27 cellular contexts compared by ENCODE assay signal in the genomic region with DNA sequence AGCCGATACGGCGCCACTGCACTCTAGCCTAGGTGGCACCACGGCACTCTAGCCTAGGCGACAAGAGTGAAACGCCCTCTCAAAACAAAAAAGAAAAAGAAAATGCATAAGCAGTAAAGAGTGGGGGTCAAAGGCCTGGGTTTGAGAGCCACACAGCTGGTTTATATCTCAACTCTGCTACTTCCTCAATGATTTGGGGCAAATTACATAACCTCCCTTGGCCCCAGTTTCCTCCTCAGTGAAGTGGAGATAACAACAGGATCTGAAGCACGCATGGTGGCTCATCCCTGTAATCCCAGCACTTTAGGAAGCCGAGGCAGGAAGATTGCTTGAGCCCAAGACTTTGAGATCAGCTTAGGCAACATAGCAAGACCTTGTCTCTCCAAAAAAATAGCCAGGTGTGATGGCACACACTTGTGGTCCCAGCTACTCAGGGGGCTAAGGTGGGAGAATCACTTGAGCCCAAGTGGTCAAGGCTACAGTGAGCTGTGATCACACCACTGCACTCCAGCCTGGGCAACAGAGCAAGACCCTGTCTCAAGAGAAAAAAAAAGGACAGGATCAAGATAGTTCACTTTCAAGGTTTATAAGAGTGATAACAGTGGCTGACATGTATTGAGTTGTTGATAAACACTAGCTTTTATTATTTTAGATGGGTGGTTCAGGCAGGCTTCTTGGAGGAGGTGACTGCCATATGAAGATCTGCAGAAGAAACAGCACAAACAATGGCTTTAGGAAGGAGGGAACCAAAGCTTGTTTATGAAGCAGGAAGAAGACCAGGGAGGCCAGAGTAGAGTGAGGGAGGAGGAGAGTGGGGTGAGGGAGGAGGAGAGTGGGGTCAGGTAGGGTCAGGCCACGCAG. TPM values are rescaled to one million over a fixed set of nuclear protein-coding genes. Genes with fewer than 3 reads are reported as not detected.
DNase-seq lines count a peak whose midpoint lies in the region; ATAC-seq lines count a peak whose summit lies in the region.
"Had no signal": no experiment of that assay in that cellular context is flagged by ENCODE, and none has a peak within 500 bp of the region (broad histone marks: within the 10 kb centered on the region; RNA-seq: fewer than 3 reads in every experiment).

No MANE protein-coding gene starts in this region.

- H3K27ac ChIP-seq in BLaER1 treated with 17β-estradiol and CSF1 and Interleukin-3, amounts not matched to agents 10 nM and 100 nM = peak overlapping the region in 2 of 11 experiments; percentile 12 to 14; a peak in 2 of 22 replicates
- H3K27ac ChIP-seq: coronary artery, GM23248, parathyroid adenoma, VCaP had no signal

- peak; percentile 47 for ATAC-seq in left colon
- no peak for ATAC-seq in HG02623 (IDR thresholded peaks at IDR 0.05; ENCODE audit: unreplicated experiment)
- ATAC-seq in GM21515 (IDR thresholded peaks at IDR 0.05; ENCODE audit: unreplicated experiment) = no peak
- ATAC-seq: activated naive CD4-positive, alpha-beta T cell treated with anti-CD3 and anti-CD28 coated beads, Interleukin-2, amount 50 U/mL, for 72 hours; PC-3; right cardiac atrium; stimulated activated naive CD8-positive, alpha-beta T cell treated with anti-CD3 and anti-CD28 coated beads, Interleukin-15, Interleukin-2, amounts not matched to agents 100 U/mL and 50 U/mL, for 24 hours had no signal

- H3K4me1 ChIP-seq in BLaER1 treated with 17β-estradiol and CSF1 and Interleukin-3, amounts not matched to agents 10 nM and 100 nM = peaks cover 14 to 23% (median 18%) of the 10 kb centered on the region in 10 experiments
- H3K4me1 ChIP-seq: parathyroid adenoma had no signal

- H3K4me3 ChIP-seq in BLaER1 treated with 17β-estradiol and CSF1 and Interleukin-3, amounts not matched to agents 10 nM and 100 nM = no peak overlapping the region
- H3K4me3 ChIP-seq: coronary artery, GM23248 had no signal

- no peaks in the 10 kb centered on the region for H3K36me3 ChIP-seq in BLaER1 treated with 17β-estradiol and CSF1 and Interleukin-3, amounts not matched to agents 10 nM and 100 nM

- in situ Hi-C loops in KBM-7 (cut with MboI; ENCODE audit: low pct_unique_long_range_greater_than_20kb, low sequenced_read_pairs) = loop anchor here (25.0 kb wide), 1 partner anchor 447 kb away; no protein-coding TSS in a partner anchor

- no peaks in the 10 kb centered on the region for H3K9me3 ChIP-seq in BLaER1 treated with 17β-estradiol and CSF1 and Interleukin-3, amounts not matched to agents 10 nM and 100 nM (replicated peaks in 1 of 11)

- H3K9ac ChIP-seq in BLaER1 treated with 17β-estradiol and CSF1 and Interleukin-3, amounts not matched to agents 10 nM and 100 nM = no peak overlapping the region
- H3K9ac ChIP-seq: GM23248, parathyroid adenoma had no signal

- peak overlapping the region; percentile 17 to 74 (median 55) for H3K4me2 ChIP-seq in BLaER1 treated with 17β-estradiol and CSF1 and Interleukin-3, amounts not matched to agents 10 nM and 100 nM

- DNase-seq in KBM-7 (peak; percentile 53), SKM-1 (lab: John Stamatoyannopoulos, UW; ENCODE audit: unreplicated experiment) (peak; percentile 65), left colon (no peak)
- no peak for DNase-seq in effector CD8-positive, alpha-beta T cell (lab: John Stamatoyannopoulos, UW)
- DNase-seq in activated effector memory CD4-positive, alpha-beta T cell treated with Interleukin-2 at 50 U/mL for 16 hours = no peak
- DNase-seq: activated CD4-positive, alpha-beta T cell treated with anti-CD3 and anti-CD28 coated beads, Interleukin-2, amount 10 ng/mL, durations not matched to agents 7 days and 5 days; anterior cingulate cortex; CD4-positive, alpha-beta memory T cell; endodermal cell; GM23248; NCI-H1105; NCI-H2029; nephron progenitor cell; PC-3; right cardiac atrium; Right ventricle myocardium superior; stimulated activated CD4-positive, alpha-beta T cell treated with anti-CD3 and anti-CD28 coated beads, Interleukin-4, amount 100 ng/mL, for 4 hours; stimulated activated naive CD8-positive, alpha-beta T cell treated with anti-CD3 and anti-CD28 coated beads, Interleukin-15, Interleukin-2, amounts not matched to agents 100 U/mL and 50 U/mL, for 24 hours; T-helper 1 cell had no signal

- intact Hi-C loops in left colon (cut with DNase I, micrococcal nuclease) = no loop called here

- no peaks in the 10 kb centered on the region for H4K20me1 ChIP-seq in BLaER1 treated with 17β-estradiol and CSF1 and Interleukin-3, amounts not matched to agents 10 nM and 100 nM

- H3K27me3 ChIP-seq in BLaER1 treated with 17β-estradiol and CSF1 and Interleukin-3, amounts not matched to agents 10 nM and 100 nM = no peaks in the 10 kb centered on the region

RNA-seq across cellular contexts. Expression of a gene that starts 8.5 kb away (rescaled TPM):
- 10 to 100 TPM; 46.4 to 59.6 TPM for total RNA-seq in left colon

RNA-seq across cellular contexts. Expression of a gene that starts 19.6 kb away (rescaled TPM):
- under 1 TPM; 0.58 to 0.75 TPM for total RNA-seq in left colon
- total RNA-seq: activated CD4-positive, alpha-beta T cell treated with anti-CD3 and anti-CD28 coated beads, Interleukin-2, amount 10 ng/mL, durations not matched to agents 7 days and 5 days; CD4-positive, alpha-beta memory T cell; GM23248; HT-29; PC-3 had no signal

Comparison
In these comparisons a context has a peak if more than half of its experiments do, and no peak if none do; other contexts are left out.
1. DNase-seq: peak in KBM-7 (single experiment) and SKM-1 (single experiment); none in left colon (0 of 2), effector CD8-positive, alpha-beta T cell (single experiment) and activated effector memory CD4-positive, alpha-beta T cell treated with Interleukin-2 at 50 U/mL for 16 hours (single experiment).